1 cellular context compared by ENCODE assay signal in genomic region chr11:8757533-8757932, GRCh38.
TF ChIP-seq lines count a peak whose summit lies in the region.

No MANE protein-coding gene starts in this region.

TF ChIP-seq in IMR-90, 13 proteins besides CTCF, POLR2A, EP300 and RAD21 (continued from another document):
- TF ChIP-seq ELK1 (IDR thresholded peaks at IDR 0.05; ENCODE audit: borderline replicate concordance, low read depth, low read length): no peak
- TF ChIP-seq USF2 (IDR thresholded peaks at IDR 0.05; ENCODE audit: low read depth, low read length): no peak
- no peak for TF ChIP-seq RCOR1 (IDR thresholded peaks at IDR 0.05; ENCODE audit: insufficient replicate concordance, low read length)
